ENCODE assay signal across 9 cellular contexts in the genomic region with DNA sequence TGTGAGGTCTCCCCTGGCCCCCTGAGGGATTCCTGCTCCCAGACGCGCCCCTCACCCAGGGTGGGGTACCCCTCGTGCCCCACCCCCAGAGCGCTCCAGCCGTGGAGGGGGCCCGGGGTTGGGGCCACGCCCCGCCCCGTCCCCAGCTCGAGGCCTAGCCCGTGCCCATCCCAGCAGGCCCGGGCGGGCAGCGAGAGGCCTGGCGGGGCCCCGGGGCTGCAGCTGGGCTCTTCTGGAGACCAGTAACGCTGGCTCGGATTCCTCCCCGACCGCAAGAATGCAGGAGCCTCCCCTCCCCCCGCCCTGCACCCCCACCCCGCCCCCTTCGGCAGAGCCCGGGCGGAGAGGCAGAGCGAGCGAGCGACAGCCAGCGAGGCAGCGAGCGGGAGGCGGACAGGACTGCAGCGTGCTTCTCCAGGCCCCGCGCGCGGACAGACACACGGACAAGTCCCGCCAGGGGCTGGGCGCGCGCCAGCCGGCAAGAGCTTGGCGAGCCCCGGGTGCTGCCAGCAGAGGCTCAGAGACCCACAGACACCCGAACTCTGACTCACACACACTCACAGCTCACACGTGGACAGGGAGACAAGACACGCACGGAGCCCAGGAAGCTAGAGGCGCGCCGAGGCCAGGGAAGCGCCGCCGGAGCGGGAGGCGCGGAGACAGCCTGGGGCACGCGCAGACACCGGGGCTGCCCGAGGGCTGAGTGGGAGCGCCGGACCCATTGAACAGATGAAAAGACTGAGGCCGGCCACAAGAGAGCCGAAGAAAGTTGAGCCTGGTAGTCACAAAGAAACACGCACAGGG. TPM values are rescaled to one million over a fixed set of nuclear protein-coding genes. Genes with fewer than 3 reads are reported as not detected.
DNase-seq lines count a peak whose midpoint lies in the region; ATAC-seq and TF ChIP-seq lines count a peak whose summit lies in the region.
"Had no signal": no experiment of that assay in that cellular context is flagged by ENCODE, and none has a peak within 500 bp of the region (broad histone marks: within the 10 kb centered on the region; RNA-seq: fewer than 3 reads in every experiment).

No MANE protein-coding gene starts in this region.

- peaks cover 31% of the 10 kb centered on the region for H3K79me2 ChIP-seq in neural cell (replicated peaks; ENCODE audit: insufficient read depth, low read length)

- no peaks in the 10 kb centered on the region for H3F3A ChIP-seq in neural cell (ENCODE audit: insufficient read depth, low read length, poor library complexity, severe bottlenecking)

- peak overlapping the region; percentile 69 to 94 (median 81); a peak in 21 of 22 replicates for H3K9ac ChIP-seq in BLaER1 treated with 17β-estradiol and CSF1 and Interleukin-3, amounts not matched to agents 10 nM and 100 nM
- peak overlapping the region; percentile 81 for H3K9ac ChIP-seq in neural cell (ENCODE audit: low read length)

- H4K20me1 ChIP-seq in BLaER1 treated with 17β-estradiol and CSF1 and Interleukin-3, amounts not matched to agents 10 nM and 100 nM = peaks cover 0 to 39% (median 20%) of the 10 kb centered on the region in 11 experiments; a peak in 15 of 22 replicates
- H4K20me1 ChIP-seq in neural cell (ENCODE audit: insufficient read depth) = no peaks in the 10 kb centered on the region

- H3K4me3 ChIP-seq in BLaER1 treated with 17β-estradiol and CSF1 and Interleukin-3, amounts not matched to agents 10 nM and 100 nM = peak overlapping the region in 9 of 10 experiments; percentile 26 to 67 (median 57); a peak in 17 of 20 replicates
- H3K4me3 ChIP-seq in fibroblast of villous mesenchyme (ENCODE audit: low read depth, low read length) = peak overlapping the region; percentile 56
- peak overlapping the region; percentile 67 for H3K4me3 ChIP-seq in neural cell (ENCODE audit: low read length)

- TF ChIP-seq CTCF in fibroblast of villous mesenchyme (IDR thresholded peaks at IDR 0.05; ENCODE audit: insufficient read depth, low read depth, low read length) (no peak), neural cell (IDR thresholded peaks at IDR 0.05; ENCODE audit: poor library complexity, severe bottlenecking) (no peak)

- H3K4me2 ChIP-seq in BLaER1 treated with 17β-estradiol and CSF1 and Interleukin-3, amounts not matched to agents 10 nM and 100 nM = peak overlapping the region; percentile 93 to 100 (median 98)
- H3K4me2 ChIP-seq in neural cell (ENCODE audit: low read length) = no peak overlapping the region

- no peak for ATAC-seq in GM21515 (IDR thresholded peaks at IDR 0.05; ENCODE audit: unreplicated experiment)
- ATAC-seq in GM21786 (IDR thresholded peaks at IDR 0.05; ENCODE audit: unreplicated experiment) = no peak
- no peak for ATAC-seq in GM21367 (IDR thresholded peaks at IDR 0.05; ENCODE audit: unreplicated experiment)

- H2AFZ ChIP-seq in neural cell (ENCODE audit: low read depth, low read length) = no peak overlapping the region

- no peaks in the 10 kb centered on the region for H3K9me3 ChIP-seq in BLaER1 treated with 17β-estradiol and CSF1 and Interleukin-3, amounts not matched to agents 10 nM and 100 nM (replicated peaks in 1 of 11)
- H3K9me3 ChIP-seq in neural cell (ENCODE audit: low read length) = no peaks in the 10 kb centered on the region

- peak; percentile 46 for DNase-seq in NCI-H2107 treated with DMSO at 0.1 percent for 48 hours (lab: John Stamatoyannopoulos, UW; ENCODE audit: unreplicated experiment)
- DNase-seq in activated gamma-delta T cell treated with Interleukin-2 at 50 U/mL for 16 hours = peak; percentile 62
- DNase-seq in fibroblast of villous mesenchyme (ENCODE audit: low read depth) = peak; percentile 93

- peaks cover 80 to 90% (median 86%) of the 10 kb centered on the region in 10 experiments for H3K4me1 ChIP-seq in BLaER1 treated with 17β-estradiol and CSF1 and Interleukin-3, amounts not matched to agents 10 nM and 100 nM

- peak overlapping the region in 10 of 11 experiments; percentile 64 to 96 (median 90); a peak in 19 of 22 replicates for H3K27ac ChIP-seq in BLaER1 treated with 17β-estradiol and CSF1 and Interleukin-3, amounts not matched to agents 10 nM and 100 nM
- peak overlapping the region; percentile 94 for H3K27ac ChIP-seq in neural cell (ENCODE audit: low read length)

- H3K36me3 ChIP-seq in BLaER1 treated with 17β-estradiol and CSF1 and Interleukin-3, amounts not matched to agents 10 nM and 100 nM = peaks cover 26 to 33% (median 29%) of the 10 kb centered on the region in 11 experiments; a peak in 21 of 22 replicates
- no peaks in the 10 kb centered on the region for H3K36me3 ChIP-seq in neural cell (ENCODE audit: insufficient read depth, low read length)

- TF ChIP-seq EP300 in neural cell (conservative IDR thresholded peaks at IDR 0.05; ENCODE audit: poor library complexity, severe bottlenecking) = no peak

- no peaks in the 10 kb centered on the region for H3K9me2 ChIP-seq in neural cell (ENCODE audit: insufficient read depth, low read length)

- no peaks in the 10 kb centered on the region for H3K27me3 ChIP-seq in BLaER1 treated with 17β-estradiol and CSF1 and Interleukin-3, amounts not matched to agents 10 nM and 100 nM
- no peaks in the 10 kb centered on the region for H3K27me3 ChIP-seq in neural cell (ENCODE audit: insufficient read depth, low read depth, low read length)

- TF ChIP-seq RAD21 in neural cell (conservative IDR thresholded peaks at IDR 0.05) = no peak

TF ChIP-seq in neural cell, 6 proteins besides CTCF, POLR2A, EP300 and RAD21:
- peak; percentile 22 for TF ChIP-seq POLR2AphosphoS5 (IDR thresholded peaks at IDR 0.05)
- TF ChIP-seq TAF1 (IDR thresholded peaks at IDR 0.05; ENCODE audit: low read depth) = peak; percentile 46
- peak; percentile 39 for TF ChIP-seq MXI1 (conservative IDR thresholded peaks at IDR 0.05; ENCODE audit: poor library complexity, severe bottlenecking)
- no peak for TF ChIP-seq SMC3 (conservative IDR thresholded peaks at IDR 0.05; ENCODE audit: poor library complexity)
- TF ChIP-seq, protein P1, sequence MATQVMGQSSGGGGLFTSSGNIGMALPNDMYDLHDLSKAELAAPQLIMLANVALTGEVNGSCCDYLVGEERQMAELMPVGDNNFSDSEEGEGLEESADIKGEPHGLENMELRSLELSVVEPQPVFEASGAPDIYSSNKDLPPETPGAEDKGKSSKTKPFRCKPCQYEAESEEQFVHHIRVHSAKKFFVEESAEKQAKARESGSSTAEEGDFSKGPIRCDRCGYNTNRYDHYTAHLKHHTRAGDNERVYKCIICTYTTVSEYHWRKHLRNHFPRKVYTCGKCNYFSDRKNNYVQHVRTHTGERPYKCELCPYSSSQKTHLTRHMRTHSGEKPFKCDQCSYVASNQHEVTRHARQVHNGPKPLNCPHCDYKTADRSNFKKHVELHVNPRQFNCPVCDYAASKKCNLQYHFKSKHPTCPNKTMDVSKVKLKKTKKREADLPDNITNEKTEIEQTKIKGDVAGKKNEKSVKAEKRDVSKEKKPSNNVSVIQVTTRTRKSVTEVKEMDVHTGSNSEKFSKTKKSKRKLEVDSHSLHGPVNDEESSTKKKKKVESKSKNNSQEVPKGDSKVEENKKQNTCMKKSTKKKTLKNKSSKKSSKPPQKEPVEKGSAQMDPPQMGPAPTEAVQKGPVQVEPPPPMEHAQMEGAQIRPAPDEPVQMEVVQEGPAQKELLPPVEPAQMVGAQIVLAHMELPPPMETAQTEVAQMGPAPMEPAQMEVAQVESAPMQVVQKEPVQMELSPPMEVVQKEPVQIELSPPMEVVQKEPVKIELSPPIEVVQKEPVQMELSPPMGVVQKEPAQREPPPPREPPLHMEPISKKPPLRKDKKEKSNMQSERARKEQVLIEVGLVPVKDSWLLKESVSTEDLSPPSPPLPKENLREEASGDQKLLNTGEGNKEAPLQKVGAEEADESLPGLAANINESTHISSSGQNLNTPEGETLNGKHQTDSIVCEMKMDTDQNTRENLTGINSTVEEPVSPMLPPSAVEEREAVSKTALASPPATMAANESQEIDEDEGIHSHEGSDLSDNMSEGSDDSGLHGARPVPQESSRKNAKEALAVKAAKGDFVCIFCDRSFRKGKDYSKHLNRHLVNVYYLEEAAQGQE (IDR thresholded peaks at IDR 0.05; ENCODE audit: borderline replicate concordance) = no peak
- no peak for TF ChIP-seq EZH2 (IDR thresholded peaks at IDR 0.05; ENCODE audit: borderline replicate concordance, insufficient read depth, low read length, poor library complexity, severe bottlenecking)
TF ChIP-seq in neural cell: peak in this region for 3.

RNA-seq across cellular contexts. Expression of a gene that starts 15.2 kb away (rescaled TPM):
- total RNA-seq in fibroblast of villous mesenchyme = 28.9 and 29.0 TPM in 2 replicates
- polyA plus RNA-seq in neural cell = 1.1 and 1.5 TPM in 2 replicates
- 10.5 and 16.6 TPM in 2 replicates for polyA minus RNA-seq in neural cell

RNA-seq across cellular contexts. Expression of a gene that starts 26.8 kb away (rescaled TPM):
- total RNA-seq in fibroblast of villous mesenchyme = not detected in 2 replicates
- not detected in 2 replicates for polyA plus RNA-seq in neural cell
- polyA minus RNA-seq in neural cell = not detected in 2 replicates

RNA-seq across cellular contexts. Expression of a gene that starts 45.6 kb away (rescaled TPM):
- not detected in 2 replicates for total RNA-seq in fibroblast of villous mesenchyme
- polyA plus RNA-seq in neural cell = 0.38 TPM in 1 of 2 replicates, not detected in the other
- polyA minus RNA-seq in neural cell = not detected in 2 replicates
- total RNA-seq: mononuclear cell had no signal
